In genomic region chr4:185513489-185514181, GRCh38 we compare ENCODE assay signal across 10 cellular contexts. TPM values are rescaled to one million over a fixed set of nuclear protein-coding genes. Genes with fewer than 3 reads are reported as not detected.
DNase-seq lines count a peak whose midpoint lies in the region; ATAC-seq and TF ChIP-seq lines count a peak whose summit lies in the region.
"Had no signal": no experiment of that assay in that cellular context is flagged by ENCODE, and none has a peak within 500 bp of the region (broad histone marks: within the 10 kb centered on the region; RNA-seq: fewer than 3 reads in every experiment).

No MANE protein-coding gene starts in this region.

- peak overlapping the region; percentile 37 for H3K4me3 ChIP-seq in CD4-positive, CD25-positive, alpha-beta regulatory T cell (ENCODE audit: low read depth, low read length)

- DNase-seq in CD4-positive, CD25-positive, alpha-beta regulatory T cell, result peak in 1 of 3 donors; percentile 2
- DNase-seq in Kasumi-1 (lab: John Stamatoyannopoulos, UW) (peak; percentile 78 to 87), medulla oblongata (ENCODE audit: extremely low spot score) (peak; percentile 23), GM10266 (ENCODE audit: extremely low spot score) (no peak), NCI-H748 (lab: John Stamatoyannopoulos, UW; ENCODE audit: unreplicated experiment) (no peak)
- no peak for DNase-seq in central memory CD8-positive, alpha-beta T cell (ENCODE audit: low spot score in 2 of 2)
- no peak for DNase-seq in activated T-helper 2 cell treated with anti-CD3 and anti-CD28 coated beads, Interferon-gamma antibody, Interleukin-2, Interleukin-4, amounts not matched to agents 10 μg/mL and 5 μg/mL and 100 μg/mL, durations not matched to agents 14 hours and 24 hours and 36 hours (ENCODE audit: low spot score)
- DNase-seq in activated CD4-positive, alpha-beta T cell treated with anti-CD3 and anti-CD28 coated beads, Interleukin-2, amount 50 U/mL, for 4 hours, result no peak
- DNase-seq: activated T-cell treated with anti-CD3 and anti-CD28 coated beads, Interleukin-2, amount 50 U/mL, for 1 hour had no signal

- no peaks in the 10 kb centered on the region for H3K36me3 ChIP-seq in CD4-positive, CD25-positive, alpha-beta regulatory T cell (ENCODE audit: control insufficient read depth, insufficient read depth, low read length)

- H3K27ac ChIP-seq in CD4-positive, CD25-positive, alpha-beta regulatory T cell (ENCODE audit: insufficient read depth, low read length, poor library complexity, severe bottlenecking), result no peak overlapping the region

- H3K27me3 ChIP-seq in CD4-positive, CD25-positive, alpha-beta regulatory T cell (ENCODE audit: control insufficient read depth, insufficient read depth, low read length), result peaks cover 17% of the 10 kb centered on the region

- H3K36me3 Mint-ChIP-seq in CD4-positive, CD25-positive, alpha-beta regulatory T cell, result no peaks in the 10 kb centered on the region
- H3K36me3 Mint-ChIP-seq in central memory CD8-positive, alpha-beta T cell (ENCODE audit: insufficient read depth), result no peaks in the 10 kb centered on the region
- no peaks in the 10 kb centered on the region for H3K36me3 Mint-ChIP-seq in activated T-helper 2 cell treated with anti-CD3 and anti-CD28 coated beads, Interferon-gamma antibody, Interleukin-2, Interleukin-4, amounts not matched to agents 10 μg/mL and 5 μg/mL and 100 μg/mL, durations not matched to agents 14 hours and 24 hours and 36 hours (ENCODE audit: low read depth)

- peak overlapping the region in 1 of 4 donors; percentile 10 for H3K4me3 Mint-ChIP-seq in CD4-positive, CD25-positive, alpha-beta regulatory T cell
- peak overlapping the region; percentile 18 for H3K4me3 Mint-ChIP-seq in central memory CD8-positive, alpha-beta T cell
- H3K4me3 Mint-ChIP-seq in activated T-helper 2 cell treated with anti-CD3 and anti-CD28 coated beads, Interferon-gamma antibody, Interleukin-2, Interleukin-4, amounts not matched to agents 10 μg/mL and 5 μg/mL and 100 μg/mL, durations not matched to agents 14 hours and 24 hours and 36 hours (ENCODE audit: low read depth), result no peak overlapping the region

- intact Hi-C loops in activated T-helper 2 cell treated with anti-CD3 and anti-CD28 coated beads, Interferon-gamma antibody, Interleukin-2, Interleukin-4, amounts not matched to agents 10 μg/mL and 5 μg/mL and 100 μg/mL, durations not matched to agents 14 hours and 24 hours and 36 hours (cut with micrococcal nuclease), result no loop called here

- H3K4me1 ChIP-seq in CD4-positive, CD25-positive, alpha-beta regulatory T cell (ENCODE audit: control insufficient read depth, insufficient read depth, low read length, poor library complexity, severe bottlenecking), result peaks cover 7% of the 10 kb centered on the region

- no peak overlapping the region for H3K27ac Mint-ChIP-seq in CD4-positive, CD25-positive, alpha-beta regulatory T cell
- H3K27ac Mint-ChIP-seq in central memory CD8-positive, alpha-beta T cell (ENCODE audit: low read depth), result no peak overlapping the region
- no peak overlapping the region for H3K27ac Mint-ChIP-seq in activated T-helper 2 cell treated with anti-CD3 and anti-CD28 coated beads, Interferon-gamma antibody, Interleukin-2, Interleukin-4, amounts not matched to agents 10 μg/mL and 5 μg/mL and 100 μg/mL, durations not matched to agents 14 hours and 24 hours and 36 hours

- peaks cover 5 to 12% (median 10%) of the 10 kb centered on the region in 4 donors for H3K4me1 Mint-ChIP-seq in CD4-positive, CD25-positive, alpha-beta regulatory T cell
- peaks cover 15% of the 10 kb centered on the region for H3K4me1 Mint-ChIP-seq in central memory CD8-positive, alpha-beta T cell
- H3K4me1 Mint-ChIP-seq in activated T-helper 2 cell treated with anti-CD3 and anti-CD28 coated beads, Interferon-gamma antibody, Interleukin-2, Interleukin-4, amounts not matched to agents 10 μg/mL and 5 μg/mL and 100 μg/mL, durations not matched to agents 14 hours and 24 hours and 36 hours (ENCODE audit: low read depth), result peaks cover 9% of the 10 kb centered on the region

- no peak for TF ChIP-seq CTCF in GM10266 (IDR thresholded peaks at IDR 0.05; ENCODE audit: control insufficient read depth, insufficient read depth, low read depth, missing control alignments)

- H3K9me3 ChIP-seq in CD4-positive, CD25-positive, alpha-beta regulatory T cell (ENCODE audit: control insufficient read depth in 2 of 2, low read length in 2 of 2), result no peaks in the 10 kb centered on the region

- no peak for ATAC-seq in CD4-positive, CD25-positive, alpha-beta regulatory T cell (ENCODE audit: low read depth in 2 of 2)
- ATAC-seq in central memory CD8-positive, alpha-beta T cell (replicated peaks; ENCODE audit: extremely low read depth, poor library complexity, severe bottlenecking), result no peak

- peaks cover 0 to 2% (median 0%) of the 10 kb centered on the region in 7 donors for H3K9me3 Mint-ChIP-seq in CD4-positive, CD25-positive, alpha-beta regulatory T cell
- no peaks in the 10 kb centered on the region for H3K9me3 Mint-ChIP-seq in central memory CD8-positive, alpha-beta T cell
- no peaks in the 10 kb centered on the region for H3K9me3 Mint-ChIP-seq in activated T-helper 2 cell treated with anti-CD3 and anti-CD28 coated beads, Interferon-gamma antibody, Interleukin-2, Interleukin-4, amounts not matched to agents 10 μg/mL and 5 μg/mL and 100 μg/mL, durations not matched to agents 14 hours and 24 hours and 36 hours

- peaks cover 40% of the 10 kb centered on the region for H3K27me3 Mint-ChIP-seq in CD4-positive, CD25-positive, alpha-beta regulatory T cell
- H3K27me3 Mint-ChIP-seq in central memory CD8-positive, alpha-beta T cell, result peaks cover 68% of the 10 kb centered on the region
- H3K27me3 Mint-ChIP-seq in activated T-helper 2 cell treated with anti-CD3 and anti-CD28 coated beads, Interferon-gamma antibody, Interleukin-2, Interleukin-4, amounts not matched to agents 10 μg/mL and 5 μg/mL and 100 μg/mL, durations not matched to agents 14 hours and 24 hours and 36 hours (ENCODE audit: low read depth), result peaks cover 59% of the 10 kb centered on the region

RNA-seq across cellular contexts. Expression of gene PDLIM3, which starts 21.7 kb away (rescaled TPM):
- total RNA-seq in CD4-positive, CD25-positive, alpha-beta regulatory T cell, result not detected
- not detected for polyA plus RNA-seq in CD4-positive, CD25-positive, alpha-beta regulatory T cell
- total RNA-seq in activated T-helper 2 cell treated with anti-CD3 and anti-CD28 coated beads, Interferon-gamma antibody, Interleukin-2, Interleukin-4, amounts not matched to agents 10 μg/mL and 5 μg/mL and 100 μg/mL, durations not matched to agents 14 hours and 24 hours and 36 hours, result 2.5 and 3.2 TPM in 2 replicates

RNA-seq across cellular contexts. Expression of gene CCDC110, which starts 42.1 kb away (rescaled TPM):
- total RNA-seq in CD4-positive, CD25-positive, alpha-beta regulatory T cell, result not detected
- under 1 TPM in 2 of 4 donors, not detected in 2; 0.18 to 0.47 TPM for polyA plus RNA-seq in CD4-positive, CD25-positive, alpha-beta regulatory T cell
- total RNA-seq in activated T-helper 2 cell treated with anti-CD3 and anti-CD28 coated beads, Interferon-gamma antibody, Interleukin-2, Interleukin-4, amounts not matched to agents 10 μg/mL and 5 μg/mL and 100 μg/mL, durations not matched to agents 14 hours and 24 hours and 36 hours, result not detected in 2 replicates
- total RNA-seq: Daoy had no signal

Comparison
In these comparisons a context has a peak if more than half of its experiments do, and no peak if none do; other contexts are left out.
1. DNase-seq: peak in Kasumi-1 (2 of 2) and medulla oblongata (single experiment); none in central memory CD8-positive, alpha-beta T cell (0 of 2), activated T-helper 2 cell treated with anti-CD3 and anti-CD28 coated beads, Interferon-gamma antibody, Interleukin-2, Interleukin-4, amounts not matched to agents 10 μg/mL and 5 μg/mL and 100 μg/mL, durations not matched to agents 14 hours and 24 hours and 36 hours (single experiment), activated CD4-positive, alpha-beta T cell treated with anti-CD3 and anti-CD28 coated beads, Interleukin-2, amount 50 U/mL, for 4 hours (0 of 2), GM10266 (single experiment) and NCI-H748 (single experiment).